25 cellular contexts compared by ENCODE assay signal in genomic region chr2:55879976-55880375, GRCh38. TPM values are rescaled to one million over a fixed set of nuclear protein-coding genes. Genes with fewer than 3 reads are reported as not detected.
DNase-seq lines count a peak whose midpoint lies in the region; ATAC-seq and TF ChIP-seq lines count a peak whose summit lies in the region.
"Had no signal": no experiment of that assay in that cellular context is flagged by ENCODE, and none has a peak within 500 bp of the region (broad histone marks: within the 10 kb centered on the region; RNA-seq: fewer than 3 reads in every experiment).

No MANE protein-coding gene starts in this region.

- H3K4me3 ChIP-seq in AG10803 (ENCODE audit: low read length) (no peak overlapping the region), fibroblast of lung (replicated peaks in 1 of 4; ENCODE audit: control extremely low read depth in 1 of 4, insufficient read depth in 1 of 4, low read depth in 3 of 4, low read length in 4 of 4) (no peak overlapping the region), osteoblast (ENCODE audit: insufficient read depth, low read length) (no peak overlapping the region)
- H3K4me3 ChIP-seq: esophagus squamous epithelium, psoas muscle, SJCRH30, tibial nerve had no signal

- ATAC-seq in GM21528 (IDR thresholded peaks at IDR 0.05; ENCODE audit: low FRiP score, unreplicated experiment): no peak
- no peak for ATAC-seq in GM21825 (IDR thresholded peaks at IDR 0.05; ENCODE audit: unreplicated experiment)
- ATAC-seq: psoas muscle; stimulated activated memory B cell treated with anti-CD40 and anti-IgM and Interleukin-4, amounts not matched to agents 10 μg/mL and 1 μg/mL and 100 μg/mL, for 72 hours; T-helper 17 cell had no signal

- H2AFZ ChIP-seq in fibroblast of lung (ENCODE audit: low read length) (no peak overlapping the region), osteoblast (ENCODE audit: low read length) (no peak overlapping the region)

- H4K20me1 ChIP-seq in fibroblast of lung (ENCODE audit: control insufficient read depth, extremely low read depth, insufficient read depth, low read length) (no peaks in the 10 kb centered on the region), osteoblast (ENCODE audit: insufficient read depth, low read length) (no peaks in the 10 kb centered on the region)

- no peaks in the 10 kb centered on the region for H3K27me3 ChIP-seq in fibroblast of lung (ENCODE audit: control insufficient read depth, insufficient read depth, low read length)
- H3K27me3 ChIP-seq in osteoblast (ENCODE audit: insufficient read depth, low read length): no peaks in the 10 kb centered on the region
- H3K27me3 ChIP-seq: esophagus squamous epithelium, SJCRH30, tibial nerve had no signal

- H3K36me3 ChIP-seq in fibroblast of lung (ENCODE audit: control insufficient read depth, insufficient read depth, low read length) (no peaks in the 10 kb centered on the region), osteoblast (ENCODE audit: insufficient read depth, low read length) (peaks cover 85% of the 10 kb centered on the region)
- H3K36me3 ChIP-seq: esophagus squamous epithelium, SJCRH30, tibial nerve, WERI-Rb-1 had no signal

- no peaks in the 10 kb centered on the region for H3K9me3 ChIP-seq in fibroblast of lung (ENCODE audit: control insufficient read depth, insufficient read depth, low read depth, low read length)
- no peaks in the 10 kb centered on the region for H3K9me3 ChIP-seq in osteoblast (ENCODE audit: low read depth, low read length)
- H3K9me3 ChIP-seq: esophagus squamous epithelium, psoas muscle, SJCRH30, tibial nerve had no signal

- no peak overlapping the region for H3K9ac ChIP-seq in fibroblast of lung (ENCODE audit: insufficient read depth, low read length)

- no peak overlapping the region for H3K4me2 ChIP-seq in fibroblast of lung (ENCODE audit: extremely low read depth, insufficient read depth, low read length)
- no peak overlapping the region for H3K4me2 ChIP-seq in osteoblast (ENCODE audit: insufficient read depth, low read length)

- H3K79me2 ChIP-seq in fibroblast of lung (ENCODE audit: control insufficient read depth, insufficient read depth, low read length) (no peaks in the 10 kb centered on the region), osteoblast (ENCODE audit: insufficient read depth, low read length) (peaks cover 7% of the 10 kb centered on the region)

- TF ChIP-seq CTCF in AG10803 (conservative IDR thresholded peaks at IDR 0.05; ENCODE audit: low read length) (no peak), fibroblast of lung (conservative IDR thresholded peaks at IDR 0.05 in 1 of 2, IDR thresholded peaks at IDR 0.05 in 1 of 2; ENCODE audit: low read depth in 1 of 2, low read length in 2 of 2) (no peak), osteoblast (IDR thresholded peaks at IDR 0.05; ENCODE audit: extremely low read depth, low read depth, low read length) (no peak)

- H3K27ac ChIP-seq in fibroblast of lung (ENCODE audit: insufficient read depth, low read length): peak overlapping the region; percentile 38
- H3K27ac ChIP-seq in osteoblast (ENCODE audit: low read depth, low read length): peak overlapping the region; percentile 89
- H3K27ac ChIP-seq: psoas muscle, SJCRH30, WERI-Rb-1 had no signal

- H3K4me1 ChIP-seq in fibroblast of lung (ENCODE audit: control insufficient read depth, extremely low read depth, insufficient read depth, low read length) (peaks cover 16% of the 10 kb centered on the region), osteoblast (ENCODE audit: insufficient read depth, low read length) (peaks cover 69% of the 10 kb centered on the region)
- H3K4me1 ChIP-seq: psoas muscle, SJCRH30 had no signal

- DNase-seq in AG10803 (ENCODE audit: low read depth) (peak; percentile 86), NCI-H460 (ENCODE audit: extremely low read depth, low read depth) (peak; percentile 94), fibroblast of lung (ENCODE audit: low read depth in 2 of 2) (peak; percentile 58 to 83), osteoblast (ENCODE audit: insufficient read length, low spot score, missing footprints) (no peak), NCI-H2171 treated with DMSO at 0.1 percent for 48 hours (lab: John Stamatoyannopoulos, UW) (no peak), NCI-H1417 (lab: John Stamatoyannopoulos, UW) (no peak)
- DNase-seq: activated CD4-positive, alpha-beta memory T cell treated with anti-CD3 and anti-CD28 coated beads for 36 hours; activated naive CD4-positive, alpha-beta T cell treated with anti-CD3 and anti-CD28 coated beads, Interleukin-2, amount 10 ng/mL, durations not matched to agents 7 days and 5 days; activated T-cell treated with anti-CD3 and anti-CD28 coated beads, Interleukin-2, amount 50 U/mL, for 1 hour; EL; esophagus squamous epithelium; HCEC 1CT; NCI-H1048; NCI-H2081; NCI-H524 treated with DMSO at 0.1 percent for 48 hours; nephron progenitor cell; psoas muscle; SJCRH30; stimulated activated CD4-positive, alpha-beta T cell treated with anti-CD3 and anti-CD28 coated beads, Interleukin-15, amount 100 ng/mL, for 24 hours; T-helper 17 cell; WERI-Rb-1 had no signal

RNA-seq across cellular contexts. Expression of gene EFEMP1, which starts 43.6 kb away (rescaled TPM):
- total RNA-seq in NCI-H460 (2014; rRNA removed; shearing (Covaris generic)): 827 and 872 TPM in 2 replicates
- polyA plus RNA-seq in NCI-H460 (2014; cell fraction: nucleus; rRNA removed): 643 and 894 TPM in 2 replicates
- 467 and 615 TPM in 2 replicates for total RNA-seq in fibroblast of lung
- 406 and 724 TPM in 2 replicates for polyA plus RNA-seq in fibroblast of lung
- polyA plus RNA-seq in fibroblast of lung (2012): 212 and 335 TPM in 2 replicates
- polyA minus RNA-seq in fibroblast of lung (ENCODE audit: low replicate concordance): 206 and 268 TPM in 2 replicates
- total RNA-seq in osteoblast: 1,402 and 1,564 TPM in 2 replicates
- total RNA-seq: activated CD4-positive, alpha-beta memory T cell treated with anti-CD3 and anti-CD28 coated beads for 36 hours; T-helper 17 cell had no signal

Comparison
In these comparisons a context has a peak if more than half of its experiments do, and no peak if none do; other contexts are left out.
1. DNase-seq: peak in AG10803 (single experiment), NCI-H460 (single experiment) and fibroblast of lung (2 of 2); none in osteoblast (single experiment), NCI-H2171 treated with DMSO at 0.1 percent for 48 hours (single experiment) and NCI-H1417 (0 of 3).